ENCODE assay signal across 8 cellular contexts in genomic region chr2:64359892-64360657, GRCh38.
A peak's percentile ranks its signal among the peaks of the same experiment; 100 is the strongest.
DNase-seq lines count a peak whose midpoint lies in the region; ATAC-seq and TF ChIP-seq lines count a peak whose summit lies in the region.

No MANE protein-coding gene starts in this region.

- TF ChIP-seq CTCF in HEK293 (tag by site-specific recombination; IDR thresholded peaks at IDR 0.05): peak; percentile 34; the same call in 1 of the 2 replicates
- no peak for TF ChIP-seq CTCF in RWPE2 (IDR thresholded peaks at IDR 0.05; ENCODE audit: poor library complexity, severe bottlenecking)
- TF ChIP-seq CTCF in osteoblast (IDR thresholded peaks at IDR 0.05; ENCODE audit: extremely low read depth, low read depth, low read length): no peak
- TF ChIP-seq CTCF in WERI-Rb-1 (IDR thresholded peaks at IDR 0.05; ENCODE audit: low read depth, low read length): no peak

- H3K4me3 ChIP-seq in HEK293 (ENCODE audit: low read depth, low read length) (no peak overlapping the region), RWPE2 (ENCODE audit: severe bottlenecking) (no peak overlapping the region), osteoblast (ENCODE audit: insufficient read depth, low read length) (no peak overlapping the region), aorta (ENCODE audit: low read length in 2 of 2) (no peak overlapping the region), WERI-Rb-1 (ENCODE audit: low read depth, low read length) (no peak overlapping the region)

- peak overlapping the region; percentile 28 for H3K4me2 ChIP-seq in osteoblast (ENCODE audit: insufficient read depth, low read length)

- no peak overlapping the region for H3K27ac ChIP-seq in HEK293 (ENCODE audit: extremely low read depth, low read depth, low read length)
- H3K27ac ChIP-seq in RWPE2 (ENCODE audit: poor library complexity, severe bottlenecking): peak overlapping the region; percentile 75
- H3K27ac ChIP-seq in osteoblast (ENCODE audit: low read depth, low read length): peak overlapping the region; percentile 18
- H3K27ac ChIP-seq in aorta (ENCODE audit: low read depth in 1 of 2, low read length in 2 of 2): peak overlapping the region; percentile 16 to 18
- no peak overlapping the region for H3K27ac ChIP-seq in WERI-Rb-1

- WGBS in aorta, 2 donors: 24 to 28% methylated on average over 11 of the region's 11 CpGs

- H3K36me3 ChIP-seq in HEK293 (ENCODE audit: control insufficient read depth in 2 of 2, insufficient read depth in 1 of 2, low read length in 2 of 2) (no peaks in the 10 kb centered on the region), RWPE2 (ENCODE audit: low read depth) (no peaks in the 10 kb centered on the region), osteoblast (ENCODE audit: insufficient read depth, low read length) (no peaks in the 10 kb centered on the region), aorta (ENCODE audit: control insufficient read depth in 1 of 2, insufficient read depth in 2 of 2, low read length in 1 of 2) (no peaks in the 10 kb centered on the region), WERI-Rb-1 (no peaks in the 10 kb centered on the region)

- peak overlapping the region; percentile 21 for H2AFZ ChIP-seq in osteoblast (ENCODE audit: low read length)

- H3K4me1 ChIP-seq in HEK293 (ENCODE audit: control insufficient read depth, insufficient read depth, low read length) (no peaks in the 10 kb centered on the region), RWPE2 (ENCODE audit: insufficient read depth, poor library complexity, severe bottlenecking) (peaks cover 35% of the 10 kb centered on the region), osteoblast (ENCODE audit: insufficient read depth, low read length) (peaks cover 18% of the 10 kb centered on the region), aorta (ENCODE audit: control insufficient read depth in 1 of 2, insufficient read depth in 2 of 2, low read length in 2 of 2) (no peaks in the 10 kb centered on the region)

- no peaks in the 10 kb centered on the region for H3K27me3 ChIP-seq in RWPE2 (ENCODE audit: insufficient read depth, poor library complexity, severe bottlenecking)
- peaks cover 51% of the 10 kb centered on the region for H3K27me3 ChIP-seq in osteoblast (ENCODE audit: insufficient read depth, low read length)
- no peaks in the 10 kb centered on the region for H3K27me3 ChIP-seq in aorta (ENCODE audit: control insufficient read depth in 1 of 2, insufficient read depth in 2 of 2, low read length in 1 of 2)
- H3K27me3 ChIP-seq in WERI-Rb-1 (ENCODE audit: insufficient read depth, low read depth, severe bottlenecking): no peaks in the 10 kb centered on the region

- POLR2A ChIA-PET in HEK293 (lab: Yijun Ruan, JAX): no interaction called here

- H3K79me2 ChIP-seq in osteoblast (ENCODE audit: insufficient read depth, low read length): no peaks in the 10 kb centered on the region

- peak; percentile 91 for ATAC-seq in RWPE2 (ENCODE audit: low read depth)
- ATAC-seq in aorta (ENCODE audit: low FRiP score): peak; percentile 93

- intact Hi-C loops in aorta (cut with DNase I): loop anchor here (5.0 kb wide), 2 partner anchors 42 to 92 kb away; partner anchors contain the start of gene LGALSL (in 1 of the 2)

- H3K9me3 ChIP-seq in HEK293 (ENCODE audit: control insufficient read depth, insufficient read depth, low read depth, low read length) (no peaks in the 10 kb centered on the region), RWPE2 (ENCODE audit: severe bottlenecking) (no peaks in the 10 kb centered on the region), osteoblast (ENCODE audit: low read depth, low read length) (no peaks in the 10 kb centered on the region), aorta (ENCODE audit: control insufficient read depth, low read length) (no peaks in the 10 kb centered on the region), WERI-Rb-1 (ENCODE audit: severe bottlenecking) (no peaks in the 10 kb centered on the region)

- CTCF ChIA-PET in HEK293 (lab: Yijun Ruan, JAX): interaction anchor here (0.7 to 1.4 kb wide), 2 partner anchors 128 to 291 kb away, joined by 3 to 7 read pairs; no protein-coding TSS in a partner anchor

- H4K20me1 ChIP-seq in osteoblast (ENCODE audit: insufficient read depth, low read length): no peaks in the 10 kb centered on the region

- DNase-seq in EL (peak; percentile 92), RWPE2 (ENCODE audit: low spot score) (peak; percentile 92), ecto neural progenitor cell (ENCODE audit: low spot score) (peak; percentile 43), osteoblast (ENCODE audit: insufficient read length, low spot score, missing footprints) (peak; percentile 96), aorta (peak; percentile 93 to 94), AML-193 (lab: John Stamatoyannopoulos, UW) (no peak), WERI-Rb-1 (no peak)

TF ChIP-seq in HEK293, 187 proteins besides CTCF, POLR2A, EP300 and RAD21:
- peak; percentile 48 for TF ChIP-seq ZNF335 (tag by site-specific recombination; conservative IDR thresholded peaks at IDR 0.05)
- TF ChIP-seq ZNF600 (tag by site-specific recombination; IDR thresholded peaks at IDR 0.05): peak; percentile 57
- peak; percentile 56; the same call in 1 of the 2 replicates for TF ChIP-seq ZBTB17 (tag by site-specific recombination; IDR thresholded peaks at IDR 0.05)
- no peak for TF ChIP-seq ZNF266 (tag by site-specific recombination; IDR thresholded peaks at IDR 0.05; ENCODE audit: low read depth)
TF ChIP-seq in HEK293: peak in this region for 3.

Comparison
In these comparisons a context has a peak if more than half of its experiments do, and no peak if none do; other contexts are left out.
1. DNase-seq: peak in EL (single experiment), RWPE2 (single experiment), ecto neural progenitor cell (single experiment), osteoblast (single experiment) and aorta (2 of 2); none in AML-193 (0 of 2) and WERI-Rb-1 (single experiment).
2. H3K27ac ChIP-seq: peak in RWPE2 (single experiment), osteoblast (single experiment) and aorta (2 of 2); none in HEK293 (single experiment) and WERI-Rb-1 (single experiment).